9 cellular contexts compared by ENCODE assay signal in the genomic region with DNA sequence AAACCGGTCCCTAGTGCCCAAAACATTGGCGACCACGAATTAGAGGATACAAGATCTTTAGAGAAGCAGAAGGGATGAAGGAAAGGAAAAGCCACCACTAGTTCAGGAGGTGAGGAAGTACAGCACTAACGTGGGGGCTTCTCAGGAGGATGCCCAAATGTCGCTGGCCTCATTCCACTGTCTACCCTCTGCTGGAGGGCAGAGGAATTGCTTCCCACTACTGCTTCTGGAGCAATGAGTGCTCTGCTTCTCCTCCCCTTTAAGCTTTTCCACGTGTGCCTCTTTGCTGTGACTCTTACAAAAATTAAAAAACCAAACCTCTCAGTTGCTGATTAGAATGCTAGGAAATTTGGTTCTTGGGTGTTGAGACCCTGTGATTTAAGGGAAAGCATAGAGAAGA.
DNase-seq lines count a peak whose midpoint lies in the region; ATAC-seq and TF ChIP-seq lines count a peak whose summit lies in the region.
"Had no signal": no experiment of that assay in that cellular context is flagged by ENCODE, and none has a peak within 500 bp of the region (broad histone marks: within the 10 kb centered on the region; RNA-seq: fewer than 3 reads in every experiment).

No MANE protein-coding gene starts in this region.

- H2AFZ ChIP-seq in SK-N-SH (ENCODE audit: low read depth) = no peak overlapping the region

- peak; percentile 34; the same call in 1 of the 2 replicates for TF ChIP-seq CTCF in SK-N-SH (IDR thresholded peaks at IDR 0.05)
- peak; percentile 38 for TF ChIP-seq CTCF in astrocyte of the cerebellum (IDR thresholded peaks at IDR 0.05; ENCODE audit: low read depth, low read length, missing control alignments)
- TF ChIP-seq CTCF in psoas muscle (IDR thresholded peaks at IDR 0.05) = peak; percentile 43
- TF ChIP-seq CTCF in spleen (IDR thresholded peaks at IDR 0.05 in 8 of 11, conservative IDR thresholded peaks at IDR 0.05 in 3 of 11) = peak in 2 of 11 experiments; percentile 5 to 13

- H3F3A ChIP-seq in SK-N-SH (replicated peaks; ENCODE audit: insufficient read depth) = no peaks in the 10 kb centered on the region

- H3K4me1 ChIP-seq in SK-N-SH (ENCODE audit: control insufficient read depth in 1 of 2, insufficient read depth in 2 of 2, low read depth in 1 of 2, low read length in 1 of 2) = no peaks in the 10 kb centered on the region; a peak in 1 of 4 replicates
- no peaks in the 10 kb centered on the region for H3K4me1 ChIP-seq in psoas muscle
- no peaks in the 10 kb centered on the region for H3K4me1 ChIP-seq in spleen

- CTCF ChIA-PET in SK-N-SH (lab: Yijun Ruan, JAX) = interaction anchor here (0.8 to 2.1 kb wide), 3 partner anchors 10 to 279 kb away, joined by 3 to 7 read pairs (median 6); no protein-coding TSS in a partner anchor

- ATAC-seq in SK-N-SH treated with all-trans-retinoic acid at 6 μM for 48 hours (no peak), HG03354 (IDR thresholded peaks at IDR 0.05; ENCODE audit: poor library complexity, severe bottlenecking, unreplicated experiment) (peak; percentile 71), psoas muscle (peak in 2 of 4 donors; percentile 59 to 65), HG03095 (IDR thresholded peaks at IDR 0.05; ENCODE audit: unreplicated experiment) (no peak)

- no peak overlapping the region for H3K27ac ChIP-seq in SK-N-SH (ENCODE audit: low read depth in 2 of 2, low read length in 1 of 2)
- no peak overlapping the region for H3K27ac ChIP-seq in psoas muscle
- no peak overlapping the region for H3K27ac ChIP-seq in spleen

- H3K36me3 ChIP-seq in SK-N-SH (replicated peaks in 1 of 2; ENCODE audit: control insufficient read depth in 1 of 2, insufficient read depth in 2 of 2, low read length in 1 of 2) (no peaks in the 10 kb centered on the region), psoas muscle (ENCODE audit: insufficient read depth in 1 of 2, low read depth in 1 of 2) (no peaks in the 10 kb centered on the region), spleen (no peaks in the 10 kb centered on the region)

- H4K20me1 ChIP-seq in SK-N-SH (ENCODE audit: insufficient read depth) = no peaks in the 10 kb centered on the region

- DNase-seq in SK-N-SH (no peak), astrocyte of the cerebellum (ENCODE audit: low read depth) (no peak), psoas muscle (no peak), spleen (no peak), dermis blood vessel endothelial cell (no peak)
- DNase-seq: CD8-positive, alpha-beta memory T cell had no signal

- POLR2A ChIA-PET in SK-N-SH (lab: Yijun Ruan, JAX) = no interaction called here

- no peak overlapping the region for H3K4me3 ChIP-seq in SK-N-SH (ENCODE audit: low read depth in 2 of 2, low read length in 1 of 2)
- H3K4me3 ChIP-seq in astrocyte of the cerebellum (ENCODE audit: low read depth, low read length) = no peak overlapping the region
- no peak overlapping the region for H3K4me3 ChIP-seq in psoas muscle
- no peak overlapping the region for H3K4me3 ChIP-seq in spleen

- no peak for TF ChIP-seq EP300 in SK-N-SH (IDR thresholded peaks at IDR 0.05; ENCODE audit: borderline replicate concordance in 1 of 2, low read depth in 1 of 2, low read length in 1 of 2)

- no peak for TF ChIP-seq POLR2A in spleen (IDR thresholded peaks at IDR 0.05)

- intact Hi-C loops in psoas muscle (cut with DNase I) = loop anchor here in 1 of 2 donors (5.0 kb wide), 1 partner anchor 89 kb away; no protein-coding TSS in a partner anchor
- intact Hi-C loops in spleen (cut with DNase I; ENCODE audit: low total_unique reads) = no loop called here

- no peak for TF ChIP-seq RAD21 in SK-N-SH (IDR thresholded peaks at IDR 0.05; ENCODE audit: low read length)

- WGBS in SK-N-SH (ENCODE audit: low lambda C conversion rate) = 46% methylated on average over 6 of the region's 6 CpGs
- WGBS in psoas muscle, 3 donors = 62 to 63% (median 63%) methylated on average over 6 of the region's 6 CpGs
- WGBS in spleen, 5 donors = 55 to 65% (median 62%) methylated on average over 6 of the region's 6 CpGs

- no peaks in the 10 kb centered on the region for H3K9me3 ChIP-seq in SK-N-SH
- H3K9me3 ChIP-seq in psoas muscle = no peaks in the 10 kb centered on the region
- H3K9me3 ChIP-seq in spleen = no peaks in the 10 kb centered on the region

- no peaks in the 10 kb centered on the region for H3K79me2 ChIP-seq in SK-N-SH (ENCODE audit: insufficient read depth)

- no peaks in the 10 kb centered on the region for H3K9me2 ChIP-seq in SK-N-SH

- H3K27me3 ChIP-seq in SK-N-SH (ENCODE audit: insufficient read depth) (no peaks in the 10 kb centered on the region), psoas muscle (ENCODE audit: insufficient read depth in 3 of 3, low read length in 2 of 3) (no peaks in the 10 kb centered on the region), spleen (replicated peaks in 1 of 7) (peaks cover 0 to 4% (median 0%) of the 10 kb centered on the region in 7 donors)

- no peak overlapping the region for H3K9ac ChIP-seq in SK-N-SH

- H3K4me2 ChIP-seq in SK-N-SH = no peak overlapping the region

- in situ Hi-C loops in astrocyte of the cerebellum (cut with HindIII; ENCODE audit: low sequenced_read_pairs) = no loop called here

TF ChIP-seq in SK-N-SH, 30 proteins besides CTCF, POLR2A, EP300 and RAD21 (continues in another document):
- TF ChIP-seq FOXJ3 (CRISPR knock-in tag; IDR thresholded peaks at IDR 0.05) (no peak), JUND (IDR thresholded peaks at IDR 0.05) (no peak), RFX5 (IDR thresholded peaks at IDR 0.05; ENCODE audit: low read length) (no peak)
- TF ChIP-seq, protein P1, sequence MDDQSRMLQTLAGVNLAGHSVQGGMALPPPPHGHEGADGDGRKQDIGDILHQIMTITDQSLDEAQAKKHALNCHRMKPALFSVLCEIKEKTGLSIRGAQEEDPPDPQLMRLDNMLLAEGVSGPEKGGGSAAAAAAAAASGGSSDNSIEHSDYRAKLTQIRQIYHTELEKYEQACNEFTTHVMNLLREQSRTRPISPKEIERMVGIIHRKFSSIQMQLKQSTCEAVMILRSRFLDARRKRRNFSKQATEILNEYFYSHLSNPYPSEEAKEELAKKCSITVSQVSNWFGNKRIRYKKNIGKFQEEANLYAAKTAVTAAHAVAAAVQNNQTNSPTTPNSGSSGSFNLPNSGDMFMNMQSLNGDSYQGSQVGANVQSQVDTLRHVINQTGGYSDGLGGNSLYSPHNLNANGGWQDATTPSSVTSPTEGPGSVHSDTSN (IDR thresholded peaks at IDR 0.05) = no peak

TF ChIP-seq in SK-N-SH treated with all-trans-retinoic acid at 6 μM for 48 hours, 23 proteins besides CTCF, POLR2A, EP300 and RAD21 (continues in another document):
- TF ChIP-seq ZFP3 (CRISPR knock-in tag; IDR thresholded peaks at IDR 0.05) (no peak), POU6F1 (CRISPR knock-in tag; IDR thresholded peaks at IDR 0.05; ENCODE audit: borderline replicate concordance, low read depth) (no peak), BACH2 (CRISPR knock-in tag; IDR thresholded peaks at IDR 0.05; ENCODE audit: borderline replicate concordance) (no peak), SNAI2 (CRISPR knock-in tag; IDR thresholded peaks at IDR 0.05) (no peak), ZNF565 (CRISPR knock-in tag; conservative IDR thresholded peaks at IDR 0.05; ENCODE audit: low read depth) (no peak), OSR1 (CRISPR knock-in tag; IDR thresholded peaks at IDR 0.05) (no peak), TOX (CRISPR knock-in tag; IDR thresholded peaks at IDR 0.05; ENCODE audit: borderline replicate concordance) (no peak), ISL1 (CRISPR knock-in tag; IDR thresholded peaks at IDR 0.05) (no peak), RARB (CRISPR knock-in tag; IDR thresholded peaks at IDR 0.05) (no peak), PPARA (CRISPR knock-in tag; IDR thresholded peaks at IDR 0.05; ENCODE audit: borderline replicate concordance) (no peak), ZNF70 (CRISPR knock-in tag; IDR thresholded peaks at IDR 0.05) (no peak)
- TF ChIP-seq, protein P2, sequence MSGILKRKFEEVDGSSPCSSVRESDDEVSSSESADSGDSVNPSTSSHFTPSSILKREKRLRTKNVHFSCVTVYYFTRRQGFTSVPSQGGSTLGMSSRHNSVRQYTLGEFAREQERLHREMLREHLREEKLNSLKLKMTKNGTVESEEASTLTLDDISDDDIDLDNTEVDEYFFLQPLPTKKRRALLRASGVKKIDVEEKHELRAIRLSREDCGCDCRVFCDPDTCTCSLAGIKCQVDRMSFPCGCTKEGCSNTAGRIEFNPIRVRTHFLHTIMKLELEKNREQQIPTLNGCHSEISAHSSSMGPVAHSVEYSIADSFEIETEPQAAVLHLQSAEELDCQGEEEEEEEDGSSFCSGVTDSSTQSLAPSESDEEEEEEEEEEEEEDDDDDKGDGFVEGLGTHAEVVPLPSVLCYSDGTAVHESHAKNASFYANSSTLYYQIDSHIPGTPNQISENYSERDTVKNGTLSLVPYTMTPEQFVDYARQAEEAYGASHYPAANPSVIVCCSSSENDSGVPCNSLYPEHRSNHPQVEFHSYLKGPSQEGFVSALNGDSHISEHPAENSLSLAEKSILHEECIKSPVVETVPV (CRISPR knock-in tag; IDR thresholded peaks at IDR 0.05) = no peak
